8 cellular contexts compared by ENCODE assay signal in genomic region chr1:16215882-16216753, GRCh38. TPM values are rescaled to one million over a fixed set of nuclear protein-coding genes. Genes with fewer than 3 reads are reported as not detected.
DNase-seq lines count a peak whose midpoint lies in the region; ATAC-seq and TF ChIP-seq lines count a peak whose summit lies in the region.

No MANE protein-coding gene starts in this region.

- H3K4me1 ChIP-seq in BLaER1: peaks cover 34% of the 10 kb centered on the region
- H3K4me1 ChIP-seq in OCI-LY7 (ENCODE audit: insufficient read depth, low read length, poor library complexity, severe bottlenecking): peaks cover 16% of the 10 kb centered on the region
- peaks cover 0 to 6% of the 10 kb centered on the region in 2 donors for H3K4me1 ChIP-seq in naive thymus-derived CD4-positive, alpha-beta T cell (ENCODE audit: control insufficient read depth in 2 of 2, insufficient read depth in 2 of 2, low read length in 2 of 2)

- no peaks in the 10 kb centered on the region for H3K9me2 ChIP-seq in OCI-LY7 (ENCODE audit: insufficient read depth, low read length)

- POLR2A ChIA-PET in OCI-LY7 (lab: Charles Lee): interaction anchor here (0.6 to 1.1 kb wide), 5 partner anchors 18 to 252 kb away, joined by 3 to 5 read pairs (median 3); partner anchors contain the start of gene CPLANE2
- POLR2A ChIA-PET in naive thymus-derived CD4-positive, alpha-beta T cell (lab: Charles Lee): interaction anchor here (0.7 to 2.9 kb wide), 4 partner anchors 10 to 54 kb away, joined by 3 to 17 read pairs (median 5); partner anchors contain the start of gene CPLANE2

- DNase-seq in OCI-LY7 (ENCODE audit: low spot score) (peak; percentile 93), fibroblast of pulmonary artery (ENCODE audit: low read depth) (peak; percentile 87), substantia nigra (lab: John Stamatoyannopoulos, UW) (peak in 32 of 49 donors; percentile 8 to 87 (median 42))
- peak; percentile 32 for DNase-seq in activated T-helper 9 cell treated with anti-CD3 and anti-CD28 coated beads, Interleukin-2, amount 50 U/mL, for 16 hours (ENCODE audit: low read depth)
- DNase-seq in naive thymus-derived CD4-positive, alpha-beta T cell: peak in 7 of 9 donors; percentile 23 to 64 (median 27)

- H2AFZ ChIP-seq in OCI-LY7 (ENCODE audit: low read length): peak overlapping the region; percentile 70; the same call in 1 of the 2 replicates

- H3K4me2 ChIP-seq in BLaER1 (peak overlapping the region; percentile 86), OCI-LY7 (ENCODE audit: low read length) (peak overlapping the region; percentile 80)

- H3K27me3 Mint-ChIP-seq in naive thymus-derived CD4-positive, alpha-beta T cell: peaks cover 0 to 6% (median 0%) of the 10 kb centered on the region in 5 donors

- H3K79me2 ChIP-seq in OCI-LY7 (ENCODE audit: insufficient read depth, low read depth, low read length): no peaks in the 10 kb centered on the region

- H3K27ac ChIP-seq in BLaER1 (no peak overlapping the region), OCI-LY7 (ENCODE audit: low read depth, low read length, poor library complexity, severe bottlenecking) (no peak overlapping the region), substantia nigra (ENCODE audit: low read depth, low read length, poor library complexity, severe bottlenecking) (no peak overlapping the region)
- H3K27ac ChIP-seq in naive thymus-derived CD4-positive, alpha-beta T cell (ENCODE audit: low read depth, low read length): peak overlapping the region; percentile 24

- no peaks in the 10 kb centered on the region for H3K36me3 Mint-ChIP-seq in naive thymus-derived CD4-positive, alpha-beta T cell

- no peaks in the 10 kb centered on the region for H4K20me1 ChIP-seq in BLaER1
- H4K20me1 ChIP-seq in OCI-LY7 (ENCODE audit: insufficient read depth, low read length): no peaks in the 10 kb centered on the region

- intact Hi-C loops in OCI-LY7 (cut with micrococcal nuclease; ENCODE audit: unreplicated experiment): no loop called here
- intact Hi-C loops in naive thymus-derived CD4-positive, alpha-beta T cell (cut with micrococcal nuclease): loop anchor here in 1 of 2 donors (2.0 to 5.0 kb wide), 2 partner anchors 53 to 369 kb away; partner anchors contain the start of gene SPEN

- CTCF ChIA-PET in OCI-LY7 (lab: Charles Lee; ENCODE audit: unreplicated experiment): interaction anchor here (0.6 kb wide), 1 partner anchor 13 kb away, joined by 3 read pairs; no protein-coding TSS in a partner anchor
- CTCF ChIA-PET in naive thymus-derived CD4-positive, alpha-beta T cell (lab: Charles Lee): interaction anchor here (1.8 kb wide), 1 partner anchor 29 kb away, joined by 4 read pairs; no protein-coding TSS in a partner anchor

- H3K4me3 Mint-ChIP-seq in naive thymus-derived CD4-positive, alpha-beta T cell: peak overlapping the region; percentile 81 to 91 (median 88)

- no peak for TF ChIP-seq CTCF in OCI-LY7 (conservative IDR thresholded peaks at IDR 0.05; ENCODE audit: low read length)
- no peak for TF ChIP-seq CTCF in fibroblast of pulmonary artery (IDR thresholded peaks at IDR 0.05; ENCODE audit: low read length, missing control alignments)

- ATAC-seq in HG02759 (IDR thresholded peaks at IDR 0.05; ENCODE audit: unreplicated experiment) (peak; percentile 40), HG02798 (IDR thresholded peaks at IDR 0.05; ENCODE audit: poor library complexity, unreplicated experiment) (no peak)
- peak; percentile 46 for ATAC-seq in naive thymus-derived CD4-positive, alpha-beta T cell

- no peaks in the 10 kb centered on the region for H3K9me3 Mint-ChIP-seq in naive thymus-derived CD4-positive, alpha-beta T cell

- peak overlapping the region in 6 of 9 donors; percentile 8 to 74 (median 44) for H3K27ac Mint-ChIP-seq in naive thymus-derived CD4-positive, alpha-beta T cell

- no peaks in the 10 kb centered on the region for H3K36me3 ChIP-seq in BLaER1
- no peaks in the 10 kb centered on the region for H3K36me3 ChIP-seq in OCI-LY7 (ENCODE audit: insufficient read depth, low read length)
- H3K36me3 ChIP-seq in naive thymus-derived CD4-positive, alpha-beta T cell (ENCODE audit: control insufficient read depth in 2 of 3, insufficient read depth in 3 of 3, low read length in 3 of 3): no peaks in the 10 kb centered on the region

- BruUV-seq in OCI-LY7 (replicated peaks; lab: Mats Ljungman, UMichigan): no TSS peak

- H3K4me1 Mint-ChIP-seq in naive thymus-derived CD4-positive, alpha-beta T cell: peaks cover 9 to 30% (median 23%) of the 10 kb centered on the region in 7 donors

- no peak overlapping the region for H3K9ac ChIP-seq in BLaER1

- H3K9me3 ChIP-seq in BLaER1: no peaks in the 10 kb centered on the region
- no peaks in the 10 kb centered on the region for H3K9me3 ChIP-seq in OCI-LY7 (ENCODE audit: low read length)
- no peaks in the 10 kb centered on the region for H3K9me3 ChIP-seq in naive thymus-derived CD4-positive, alpha-beta T cell (ENCODE audit: control insufficient read depth in 2 of 3, low read length in 3 of 3)

- H3K27me3 ChIP-seq in BLaER1: 0 out of 2 replicates have a peak, but pooled peaks cover 5% of the 10 kb centered on the region
- no peaks in the 10 kb centered on the region for H3K27me3 ChIP-seq in naive thymus-derived CD4-positive, alpha-beta T cell (ENCODE audit: control insufficient read depth in 2 of 2, insufficient read depth in 2 of 2, low read length in 2 of 2)

- H3K4me3 ChIP-seq in BLaER1: peak overlapping the region; percentile 62; the same call in 1 of the 2 replicates
- peak overlapping the region; percentile 65 for H3K4me3 ChIP-seq in OCI-LY7 (ENCODE audit: low read depth, low read length, poor library complexity, severe bottlenecking)
- H3K4me3 ChIP-seq in fibroblast of pulmonary artery (replicated peaks; ENCODE audit: low read depth, low read length): peak overlapping the region; percentile 53
- peak overlapping the region; percentile 67 for H3K4me3 ChIP-seq in naive thymus-derived CD4-positive, alpha-beta T cell (ENCODE audit: low read length)

RNA-seq across cellular contexts. Expression of gene ARHGEF19, which starts 3.7 kb away (rescaled TPM):
- 2.7 and 5.9 TPM in 2 replicates for total RNA-seq in OCI-LY7 (2014; rRNA removed; shearing (Covaris generic))
- 3.9 and 6.2 TPM in 2 replicates for total RNA-seq in OCI-LY7 (2022)
- 10 to 100 TPM in 3 of 5 experiments, 1 to 10 TPM in 2; 8.8 to 12.4 (median 10.5) TPM for total RNA-seq in naive thymus-derived CD4-positive, alpha-beta T cell
- polyA plus RNA-seq in naive thymus-derived CD4-positive, alpha-beta T cell: 1 to 10 TPM; 5.1 to 9.0 TPM

RNA-seq across cellular contexts. Expression of gene CPLANE2, which starts 20.9 kb away (rescaled TPM):
- total RNA-seq in OCI-LY7 (2014; rRNA removed; shearing (Covaris generic)): 7.9 and 11.6 TPM in 2 replicates
- total RNA-seq in OCI-LY7 (2022): 15.4 and 15.6 TPM in 2 replicates
- total RNA-seq in naive thymus-derived CD4-positive, alpha-beta T cell: 10 to 100 TPM in 2 of 5 experiments, 1 to 10 TPM in 3; 6.6 to 11.4 (median 8.8) TPM
- 1 to 10 TPM; 3.0 to 3.6 TPM for polyA plus RNA-seq in naive thymus-derived CD4-positive, alpha-beta T cell

Comparison
In these comparisons a context has a peak if more than half of its experiments do, and no peak if none do; other contexts are left out.
1. DNase-seq: peak in every context shown above with its lines; median percentile 93 in OCI-LY7; 87 in fibroblast of pulmonary artery; 42 in substantia nigra; 32 in activated T-helper 9 cell treated with anti-CD3 and anti-CD28 coated beads, Interleukin-2, amount 50 U/mL, for 16 hours; 27 in naive thymus-derived CD4-positive, alpha-beta T cell.